ENCODE assay signal across 8 cellular contexts in genomic region chr17:28901866-28902818, GRCh38. TPM values are rescaled to one million over a fixed set of nuclear protein-coding genes. Genes with fewer than 3 reads are reported as not detected.
DNase-seq lines count a peak whose midpoint lies in the region; ATAC-seq and TF ChIP-seq lines count a peak whose summit lies in the region.

No MANE protein-coding gene starts in this region.

- POLR2A ChIA-PET in WTC11 (lab: Charles Lee): interaction anchor here (0.9 to 2.2 kb wide), 3 partner anchors 48 to 325 kb away, joined by 3 to 8 read pairs (median 3); partner anchors contain the start of genes ALDOC and TLCD1

- peak overlapping the region; percentile 58 to 71 for H3K18ac ChIP-seq in mesenchymal stem cell (ENCODE audit: low read depth in 1 of 2, low read length in 2 of 2)

- H2BK5ac ChIP-seq in mesenchymal stem cell (ENCODE audit: low read depth, low read length, poor library complexity, severe bottlenecking): no peak overlapping the region

- H3K4me2 ChIP-seq in mesenchymal stem cell (ENCODE audit: low read length, poor library complexity, severe bottlenecking): peak overlapping the region; percentile 95

- H3K14ac ChIP-seq in mesenchymal stem cell (ENCODE audit: low read length in 2 of 2): no peak overlapping the region

- H2BK15ac ChIP-seq in mesenchymal stem cell (ENCODE audit: low read depth, poor library complexity, severe bottlenecking): peak overlapping the region; percentile 23

- H3K9me3 Mint-ChIP-seq in WTC11: no peaks in the 10 kb centered on the region
- no peaks in the 10 kb centered on the region for H3K9me3 Mint-ChIP-seq in dendritic cell treated with granulocyte-macrophage colony-stimulating factor and Interleukin-4, amounts not matched to agents 40 ng/mL and 50 ng/mL, for 4 days
- H3K9me3 Mint-ChIP-seq in stimulated activated effector memory CD8-positive, alpha-beta T cell treated with anti-CD3 and anti-CD28 coated beads, Interleukin-12 subunit alpha, Interleukin-12 subunit beta, amount 100 ng/mL, for 72 hours: no peaks in the 10 kb centered on the region

- no peaks in the 10 kb centered on the region for H3K27me3 ChIP-seq in mesenchymal stem cell (ENCODE audit: control insufficient read depth in 1 of 2, insufficient read depth in 1 of 2, low read length in 2 of 2)

- H3K23ac ChIP-seq in mesenchymal stem cell (ENCODE audit: low read length in 2 of 2): peak overlapping the region in 1 of 2 experiments; percentile 42

- H3K27ac ChIP-seq in mesenchymal stem cell (ENCODE audit: low read length, poor library complexity, severe bottlenecking): no peak overlapping the region

- CTCF ChIA-PET in WTC11 (lab: Charles Lee): interaction anchor here (0.5 to 9.0 kb wide), 30 partner anchors 9 to 688 kb away, joined by 3 to 103 read pairs (median 4); partner anchors contain the start of genes FAM222B, NEK8 and TLCD1

- peaks cover 22% of the 10 kb centered on the region for H3K36me3 Mint-ChIP-seq in WTC11
- H3K36me3 Mint-ChIP-seq in dendritic cell treated with granulocyte-macrophage colony-stimulating factor and Interleukin-4, amounts not matched to agents 40 ng/mL and 50 ng/mL, for 4 days (ENCODE audit: low read depth): peaks cover 34% of the 10 kb centered on the region
- H3K36me3 Mint-ChIP-seq in stimulated activated effector memory CD8-positive, alpha-beta T cell treated with anti-CD3 and anti-CD28 coated beads, Interleukin-12 subunit alpha, Interleukin-12 subunit beta, amount 100 ng/mL, for 72 hours: peaks cover 73% of the 10 kb centered on the region

- H3K4me3 Mint-ChIP-seq in WTC11: peak overlapping the region; percentile 85
- peak overlapping the region; percentile 74 for H3K4me3 Mint-ChIP-seq in dendritic cell treated with granulocyte-macrophage colony-stimulating factor and Interleukin-4, amounts not matched to agents 40 ng/mL and 50 ng/mL, for 4 days
- peak overlapping the region; percentile 82 for H3K4me3 Mint-ChIP-seq in stimulated activated effector memory CD8-positive, alpha-beta T cell treated with anti-CD3 and anti-CD28 coated beads, Interleukin-12 subunit alpha, Interleukin-12 subunit beta, amount 100 ng/mL, for 72 hours

- intact Hi-C loops in dendritic cell treated with granulocyte-macrophage colony-stimulating factor and Interleukin-4, amounts not matched to agents 40 ng/mL and 50 ng/mL, for 4 days (cut with micrococcal nuclease): loop anchor here (2.0 kb wide), 1 partner anchor 47 kb away; the partner anchor contains the start of gene ERAL1

- H3K79me1 ChIP-seq in mesenchymal stem cell (replicated peaks; ENCODE audit: low read length, poor library complexity, severe bottlenecking): peaks cover 18% of the 10 kb centered on the region

- 4% methylated on average over 56 of the region's 62 CpGs for WGBS in mesenchymal stem cell

- H3K9ac ChIP-seq in mesenchymal stem cell (ENCODE audit: low read length): peak overlapping the region; percentile 83

- H2BK12ac ChIP-seq in mesenchymal stem cell (ENCODE audit: low read length in 2 of 2): peak overlapping the region in 1 of 2 experiments; percentile 80

- H4K8ac ChIP-seq in mesenchymal stem cell (ENCODE audit: low read length): no peak overlapping the region

- H3K27me3 Mint-ChIP-seq in WTC11 (ENCODE audit: low read depth): no peaks in the 10 kb centered on the region
- H3K27me3 Mint-ChIP-seq in dendritic cell treated with granulocyte-macrophage colony-stimulating factor and Interleukin-4, amounts not matched to agents 40 ng/mL and 50 ng/mL, for 4 days: peaks cover 2% of the 10 kb centered on the region

- peaks cover 21% of the 10 kb centered on the region for H3K4me1 ChIP-seq in mesenchymal stem cell (ENCODE audit: control insufficient read depth, insufficient read depth, low read depth, low read length)

- no peak overlapping the region for H3K4ac ChIP-seq in mesenchymal stem cell (ENCODE audit: low read depth in 1 of 2, low read length in 2 of 2)

- TF ChIP-seq CTCF in WTC11 (IDR thresholded peaks at IDR 0.05): no peak

- peak overlapping the region; percentile 89 for H2AFZ ChIP-seq in mesenchymal stem cell (ENCODE audit: low read depth, low read length)

- H4K91ac ChIP-seq in mesenchymal stem cell (ENCODE audit: low read length): no peak overlapping the region

- no peaks in the 10 kb centered on the region for H3K9me3 ChIP-seq in mesenchymal stem cell (ENCODE audit: control insufficient read depth, low read length)

- H3K4me3 ChIP-seq in mesenchymal stem cell (ENCODE audit: insufficient read depth in 1 of 2, low read depth in 1 of 2, low read length in 2 of 2): peak overlapping the region; percentile 70 to 86

- ATAC-seq in GM18498 (IDR thresholded peaks at IDR 0.05; ENCODE audit: unreplicated experiment): peak; percentile 50
- peak; percentile 11 for ATAC-seq in HG02798 (IDR thresholded peaks at IDR 0.05; ENCODE audit: poor library complexity, unreplicated experiment)
- ATAC-seq in WTC11: peak; percentile 22
- ATAC-seq in stimulated activated effector memory CD8-positive, alpha-beta T cell treated with anti-CD3 and anti-CD28 coated beads, Interleukin-12 subunit alpha, Interleukin-12 subunit beta, amount 100 ng/mL, for 72 hours: peak; percentile 53

- H2BK120ac ChIP-seq in mesenchymal stem cell (ENCODE audit: low read depth, low read length): no peak overlapping the region

- DNase-seq in NCI-H1694 treated with DMSO at 0.1 percent for 48 hours (lab: John Stamatoyannopoulos, UW) (peak; percentile 45), WTC11 (ENCODE audit: low spot score) (no peak), mesenchymal stem cell (peak; percentile 57), T1000 (lab: John Stamatoyannopoulos, UW) (no peak)
- peak; percentile 42 to 80 for DNase-seq in stimulated activated effector memory CD8-positive, alpha-beta T cell treated with anti-CD3 and anti-CD28 coated beads, Interleukin-12 subunit alpha, Interleukin-12 subunit beta, amount 100 ng/mL, for 72 hours (ENCODE audit: low spot score in 2 of 2)

- peak overlapping the region; percentile 61 for H3K27ac Mint-ChIP-seq in WTC11
- peak overlapping the region; percentile 22 for H3K27ac Mint-ChIP-seq in dendritic cell treated with granulocyte-macrophage colony-stimulating factor and Interleukin-4, amounts not matched to agents 40 ng/mL and 50 ng/mL, for 4 days
- H3K27ac Mint-ChIP-seq in stimulated activated effector memory CD8-positive, alpha-beta T cell treated with anti-CD3 and anti-CD28 coated beads, Interleukin-12 subunit alpha, Interleukin-12 subunit beta, amount 100 ng/mL, for 72 hours: peak overlapping the region; percentile 85

- H2AK5ac ChIP-seq in mesenchymal stem cell (ENCODE audit: low read length, severe bottlenecking): no peak overlapping the region

- peaks cover 34% of the 10 kb centered on the region for H3K4me1 Mint-ChIP-seq in WTC11
- H3K4me1 Mint-ChIP-seq in dendritic cell treated with granulocyte-macrophage colony-stimulating factor and Interleukin-4, amounts not matched to agents 40 ng/mL and 50 ng/mL, for 4 days (ENCODE audit: low read depth): peaks cover 59% of the 10 kb centered on the region
- H3K4me1 Mint-ChIP-seq in stimulated activated effector memory CD8-positive, alpha-beta T cell treated with anti-CD3 and anti-CD28 coated beads, Interleukin-12 subunit alpha, Interleukin-12 subunit beta, amount 100 ng/mL, for 72 hours: peaks cover 50% of the 10 kb centered on the region

- peaks cover 23 to 34% of the 10 kb centered on the region in 2 experiments for H3K36me3 ChIP-seq in mesenchymal stem cell (ENCODE audit: control insufficient read depth in 1 of 2, insufficient read depth in 2 of 2, low read depth in 1 of 2, low read length in 2 of 2)

TF ChIP-seq in WTC11, 78 proteins besides CTCF, POLR2A, EP300 and RAD21 (continues in another document):
- TF ChIP-seq TEAD1 (CRISPR knock-in tag; IDR thresholded peaks at IDR 0.05): no peak
- no peak; the same call in 1 of the 2 replicates for TF ChIP-seq ZNF317 (CRISPR knock-in tag; IDR thresholded peaks at IDR 0.05; ENCODE audit: borderline replicate concordance, low read depth)
- no peak for TF ChIP-seq AFF4 (CRISPR knock-in tag; IDR thresholded peaks at IDR 0.05; ENCODE audit: borderline replicate concordance)

RNA-seq across cellular contexts. Expression of gene DHRS13, which starts 0.7 kb away (rescaled TPM):
- total RNA-seq in WTC11 (2021): 26.5 to 29.5 TPM (median 28.5 TPM) in 3 replicates
- 1.8 TPM for polyA plus RNA-seq in mesenchymal stem cell (2013, experiment 1 of 2)
- 1.7 TPM for polyA plus RNA-seq in mesenchymal stem cell (2013, experiment 2 of 2)

RNA-seq across cellular contexts. Expression of gene FLOT2, which starts 4.6 kb away (rescaled TPM):
- 139 to 153 TPM (median 144 TPM) in 3 replicates for total RNA-seq in WTC11 (2021)
- polyA plus RNA-seq in mesenchymal stem cell (2013, experiment 1 of 2): 70.2 TPM
- polyA plus RNA-seq in mesenchymal stem cell (2013, experiment 2 of 2): 65.0 TPM

RNA-seq across cellular contexts. Expression of gene ERAL1, which starts 47.3 kb away (rescaled TPM):
- total RNA-seq in WTC11 (2021): 70.1 to 77.0 TPM (median 72.0 TPM) in 3 replicates
- polyA plus RNA-seq in mesenchymal stem cell (2013, experiment 1 of 2): 25.6 TPM
- 25.3 TPM for polyA plus RNA-seq in mesenchymal stem cell (2013, experiment 2 of 2)

RNA-seq across cellular contexts. Expression of gene PHF12, which starts 49.2 kb away (rescaled TPM):
- total RNA-seq in WTC11 (2021): 57.7 to 69.8 TPM (median 61.3 TPM) in 3 replicates
- 22.4 TPM for polyA plus RNA-seq in mesenchymal stem cell (2013, experiment 1 of 2)
- polyA plus RNA-seq in mesenchymal stem cell (2013, experiment 2 of 2): 20.9 TPM

RNA-seq across cellular contexts. Expression of gene FAM222B, which starts 59.6 kb away (rescaled TPM):
- total RNA-seq in WTC11 (2021): 86.6 to 94.6 TPM (median 91.5 TPM) in 3 replicates
- polyA plus RNA-seq in mesenchymal stem cell (2013, experiment 1 of 2): 44.5 TPM
- 42.8 TPM for polyA plus RNA-seq in mesenchymal stem cell (2013, experiment 2 of 2)

Comparison
In these comparisons a context has a peak if more than half of its experiments do, and no peak if none do; other contexts are left out.
1. DNase-seq: peak in NCI-H1694 treated with DMSO at 0.1 percent for 48 hours (single experiment), mesenchymal stem cell (single experiment) and stimulated activated effector memory CD8-positive, alpha-beta T cell treated with anti-CD3 and anti-CD28 coated beads, Interleukin-12 subunit alpha, Interleukin-12 subunit beta, amount 100 ng/mL, for 72 hours (2 of 2); none in WTC11 (single experiment) and T1000 (single experiment).
2. H3K27ac Mint-ChIP-seq: peak in every context shown above with its lines; median percentile 85 in stimulated activated effector memory CD8-positive, alpha-beta T cell treated with anti-CD3 and anti-CD28 coated beads, Interleukin-12 subunit alpha, Interleukin-12 subunit beta, amount 100 ng/mL, for 72 hours; 61 in WTC11; 22 in dendritic cell treated with granulocyte-macrophage colony-stimulating factor and Interleukin-4, amounts not matched to agents 40 ng/mL and 50 ng/mL, for 4 days.
3. Peak in every context shown above with its lines, with median percentiles within 50 percentile points of each other: ATAC-seq and H3K4me3 Mint-ChIP-seq.